In the genomic region with DNA sequence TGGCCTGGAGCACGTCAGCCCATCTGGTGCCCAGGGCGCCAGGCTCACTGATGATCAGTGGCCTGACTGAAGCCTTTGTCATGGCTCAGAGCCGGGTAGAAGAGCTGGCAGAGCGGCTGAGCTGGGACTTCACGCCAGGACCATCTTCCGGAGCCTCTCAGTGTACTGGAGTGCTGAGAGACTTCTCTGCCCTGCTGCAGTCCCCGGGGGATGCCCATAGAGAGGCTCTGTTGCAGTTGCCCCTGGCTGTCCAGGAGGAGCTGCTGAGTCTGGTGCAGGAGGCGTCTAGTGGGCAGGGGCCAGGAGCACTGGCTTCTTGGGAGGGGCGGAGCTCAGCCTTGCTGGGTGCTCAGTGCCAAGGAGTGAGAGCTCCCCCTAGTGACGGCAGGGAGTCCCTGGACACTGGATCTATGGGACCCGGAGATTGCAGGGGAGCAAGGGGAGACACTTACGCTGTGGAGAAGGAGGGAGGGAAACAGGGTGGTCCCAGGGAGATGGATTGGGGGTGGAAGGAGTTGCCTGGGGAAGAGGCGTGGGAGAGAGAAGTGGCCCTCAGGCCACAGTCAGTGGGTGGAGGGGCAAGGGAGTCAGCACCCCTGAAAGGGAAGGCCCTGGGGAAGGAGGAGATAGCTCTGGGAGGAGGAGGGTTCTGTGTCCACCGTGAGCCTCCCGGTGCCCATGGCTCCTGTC, we compare ENCODE assay signal across 1 cellular context.
A peak's percentile ranks its signal among the peaks of the same experiment; 100 is the strongest.
TF ChIP-seq lines count a peak whose summit lies in the region.

No MANE protein-coding gene starts in this region.

TF ChIP-seq in GM12878, 131 proteins besides CTCF, POLR2A, EP300 and RAD21 (continued from another document and continues in another):
- TF ChIP-seq, protein P1, sequence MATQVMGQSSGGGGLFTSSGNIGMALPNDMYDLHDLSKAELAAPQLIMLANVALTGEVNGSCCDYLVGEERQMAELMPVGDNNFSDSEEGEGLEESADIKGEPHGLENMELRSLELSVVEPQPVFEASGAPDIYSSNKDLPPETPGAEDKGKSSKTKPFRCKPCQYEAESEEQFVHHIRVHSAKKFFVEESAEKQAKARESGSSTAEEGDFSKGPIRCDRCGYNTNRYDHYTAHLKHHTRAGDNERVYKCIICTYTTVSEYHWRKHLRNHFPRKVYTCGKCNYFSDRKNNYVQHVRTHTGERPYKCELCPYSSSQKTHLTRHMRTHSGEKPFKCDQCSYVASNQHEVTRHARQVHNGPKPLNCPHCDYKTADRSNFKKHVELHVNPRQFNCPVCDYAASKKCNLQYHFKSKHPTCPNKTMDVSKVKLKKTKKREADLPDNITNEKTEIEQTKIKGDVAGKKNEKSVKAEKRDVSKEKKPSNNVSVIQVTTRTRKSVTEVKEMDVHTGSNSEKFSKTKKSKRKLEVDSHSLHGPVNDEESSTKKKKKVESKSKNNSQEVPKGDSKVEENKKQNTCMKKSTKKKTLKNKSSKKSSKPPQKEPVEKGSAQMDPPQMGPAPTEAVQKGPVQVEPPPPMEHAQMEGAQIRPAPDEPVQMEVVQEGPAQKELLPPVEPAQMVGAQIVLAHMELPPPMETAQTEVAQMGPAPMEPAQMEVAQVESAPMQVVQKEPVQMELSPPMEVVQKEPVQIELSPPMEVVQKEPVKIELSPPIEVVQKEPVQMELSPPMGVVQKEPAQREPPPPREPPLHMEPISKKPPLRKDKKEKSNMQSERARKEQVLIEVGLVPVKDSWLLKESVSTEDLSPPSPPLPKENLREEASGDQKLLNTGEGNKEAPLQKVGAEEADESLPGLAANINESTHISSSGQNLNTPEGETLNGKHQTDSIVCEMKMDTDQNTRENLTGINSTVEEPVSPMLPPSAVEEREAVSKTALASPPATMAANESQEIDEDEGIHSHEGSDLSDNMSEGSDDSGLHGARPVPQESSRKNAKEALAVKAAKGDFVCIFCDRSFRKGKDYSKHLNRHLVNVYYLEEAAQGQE (IDR thresholded peaks at IDR 0.05; ENCODE audit: low read depth, low read length), result no peak
- TF ChIP-seq, protein P2, sequence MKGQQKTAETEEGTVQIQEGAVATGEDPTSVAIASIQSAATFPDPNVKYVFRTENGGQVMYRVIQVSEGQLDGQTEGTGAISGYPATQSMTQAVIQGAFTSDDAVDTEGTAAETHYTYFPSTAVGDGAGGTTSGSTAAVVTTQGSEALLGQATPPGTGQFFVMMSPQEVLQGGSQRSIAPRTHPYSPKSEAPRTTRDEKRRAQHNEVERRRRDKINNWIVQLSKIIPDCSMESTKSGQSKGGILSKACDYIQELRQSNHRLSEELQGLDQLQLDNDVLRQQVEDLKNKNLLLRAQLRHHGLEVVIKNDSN (IDR thresholded peaks at IDR 0.05; ENCODE audit: borderline replicate concordance, extremely low read length, insufficient read depth, low read depth, low read length), result no peak
- peak; percentile 53 for TF ChIP-seq MEF2B (IDR thresholded peaks at IDR 0.05; ENCODE audit: partially characterized antibody, poor library complexity, severe bottlenecking)
- TF ChIP-seq CHD2 (IDR thresholded peaks at IDR 0.05; ENCODE audit: borderline replicate concordance, low read depth, low read length), result 0 out of 2 replicates have a peak, but pooled peaks have one; percentile 13
- TF ChIP-seq SUPT20H (IDR thresholded peaks at IDR 0.05; ENCODE audit: borderline replicate concordance, control insufficient read depth, low read depth, low read length), result no peak
- no peak; the same call in 1 of the 2 replicates for TF ChIP-seq GATAD2B (conservative IDR thresholded peaks at IDR 0.05; ENCODE audit: low read depth)
- TF ChIP-seq ZSCAN29 (IDR thresholded peaks at IDR 0.05), result no peak
- no peak for TF ChIP-seq DPF2 (IDR thresholded peaks at IDR 0.05)
- TF ChIP-seq TARDBP (IDR thresholded peaks at IDR 0.05; ENCODE audit: borderline replicate concordance), result no peak
- TF ChIP-seq FOXM1 (IDR thresholded peaks at IDR 0.05; ENCODE audit: low read depth, low read length), result no peak
- TF ChIP-seq, protein P3, sequence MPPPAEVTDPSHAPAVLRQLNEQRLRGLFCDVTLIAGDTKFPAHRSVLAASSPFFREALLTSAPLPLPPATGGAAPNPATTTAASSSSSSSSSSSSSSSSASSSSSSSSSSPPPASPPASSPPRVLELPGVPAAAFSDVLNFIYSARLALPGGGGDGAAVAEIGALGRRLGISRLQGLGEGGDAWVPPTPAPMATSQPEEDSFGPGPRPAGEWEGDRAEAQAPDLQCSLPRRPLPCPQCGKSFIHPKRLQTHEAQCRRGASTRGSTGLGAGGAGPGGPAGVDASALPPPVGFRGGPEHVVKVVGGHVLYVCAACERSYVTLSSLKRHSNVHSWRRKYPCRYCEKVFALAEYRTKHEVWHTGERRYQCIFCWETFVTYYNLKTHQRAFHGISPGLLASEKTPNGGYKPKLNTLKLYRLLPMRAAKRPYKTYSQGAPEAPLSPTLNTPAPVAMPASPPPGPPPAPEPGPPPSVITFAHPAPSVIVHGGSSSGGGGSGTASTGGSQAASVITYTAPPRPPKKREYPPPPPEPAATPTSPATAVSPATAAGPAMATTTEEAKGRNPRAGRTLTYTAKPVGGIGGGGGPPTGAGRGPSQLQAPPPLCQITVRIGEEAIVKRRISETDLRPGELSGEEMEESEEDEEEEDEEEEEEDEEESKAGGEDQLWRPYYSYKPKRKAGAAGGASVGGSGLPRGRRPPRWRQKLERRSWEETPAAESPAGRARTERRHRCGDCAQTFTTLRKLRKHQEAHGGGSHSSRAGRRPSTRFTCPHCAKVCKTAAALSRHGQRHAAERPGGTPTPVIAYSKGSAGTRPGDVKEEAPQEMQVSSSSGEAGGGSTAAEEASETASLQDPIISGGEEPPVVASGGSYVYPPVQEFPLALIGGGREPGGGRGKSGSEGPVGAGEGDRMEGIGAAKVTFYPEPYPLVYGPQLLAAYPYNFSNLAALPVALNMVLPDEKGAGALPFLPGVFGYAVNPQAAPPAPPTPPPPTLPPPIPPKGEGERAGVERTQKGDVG (CRISPR knock-in tag; IDR thresholded peaks at IDR 0.05), result no peak
- TF ChIP-seq, protein P4, sequence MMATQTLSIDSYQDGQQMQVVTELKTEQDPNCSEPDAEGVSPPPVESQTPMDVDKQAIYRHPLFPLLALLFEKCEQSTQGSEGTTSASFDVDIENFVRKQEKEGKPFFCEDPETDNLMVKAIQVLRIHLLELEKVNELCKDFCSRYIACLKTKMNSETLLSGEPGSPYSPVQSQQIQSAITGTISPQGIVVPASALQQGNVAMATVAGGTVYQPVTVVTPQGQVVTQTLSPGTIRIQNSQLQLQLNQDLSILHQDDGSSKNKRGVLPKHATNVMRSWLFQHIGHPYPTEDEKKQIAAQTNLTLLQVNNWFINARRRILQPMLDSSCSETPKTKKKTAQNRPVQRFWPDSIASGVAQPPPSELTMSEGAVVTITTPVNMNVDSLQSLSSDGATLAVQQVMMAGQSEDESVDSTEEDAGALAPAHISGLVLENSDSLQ (IDR thresholded peaks at IDR 0.05), result no peak
- no peak for TF ChIP-seq HDAC6 (IDR thresholded peaks at IDR 0.05; ENCODE audit: unreplicated experiment)
- TF ChIP-seq CEBPB (IDR thresholded peaks at IDR 0.05; ENCODE audit: borderline replicate concordance in 1 of 2, low read depth in 2 of 2, low read length in 2 of 2), result no peak
- TF ChIP-seq RUNX3 (IDR thresholded peaks at IDR 0.05; ENCODE audit: low read length), result no peak; the same call in 1 of the 2 replicates
- TF ChIP-seq, protein P5, sequence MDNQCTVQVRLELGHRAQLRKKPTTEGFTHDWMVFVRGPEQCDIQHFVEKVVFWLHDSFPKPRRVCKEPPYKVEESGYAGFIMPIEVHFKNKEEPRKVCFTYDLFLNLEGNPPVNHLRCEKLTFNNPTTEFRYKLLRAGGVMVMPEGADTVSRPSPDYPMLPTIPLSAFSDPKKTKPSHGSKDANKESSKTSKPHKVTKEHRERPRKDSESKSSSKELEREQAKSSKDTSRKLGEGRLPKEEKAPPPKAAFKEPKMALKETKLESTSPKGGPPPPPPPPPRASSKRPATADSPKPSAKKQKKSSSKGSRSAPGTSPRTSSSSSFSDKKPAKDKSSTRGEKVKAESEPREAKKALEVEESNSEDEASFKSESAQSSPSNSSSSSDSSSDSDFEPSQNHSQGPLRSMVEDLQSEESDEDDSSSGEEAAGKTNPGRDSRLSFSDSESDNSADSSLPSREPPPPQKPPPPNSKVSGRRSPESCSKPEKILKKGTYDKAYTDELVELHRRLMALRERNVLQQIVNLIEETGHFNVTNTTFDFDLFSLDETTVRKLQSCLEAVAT (IDR thresholded peaks at IDR 0.05), result 0 out of 2 replicates have a peak, but pooled peaks have one; percentile 47
- TF ChIP-seq BACH1 (IDR thresholded peaks at IDR 0.05; ENCODE audit: borderline replicate concordance), result no peak
- no peak for TF ChIP-seq TBL1XR1 (IDR thresholded peaks at IDR 0.05; ENCODE audit: low read depth, low read length)
- no peak for TF ChIP-seq JUNB (IDR thresholded peaks at IDR 0.05)
- TF ChIP-seq CBX3 (IDR thresholded peaks at IDR 0.05; ENCODE audit: borderline replicate concordance, low read depth), result no peak
- TF ChIP-seq, protein P6, sequence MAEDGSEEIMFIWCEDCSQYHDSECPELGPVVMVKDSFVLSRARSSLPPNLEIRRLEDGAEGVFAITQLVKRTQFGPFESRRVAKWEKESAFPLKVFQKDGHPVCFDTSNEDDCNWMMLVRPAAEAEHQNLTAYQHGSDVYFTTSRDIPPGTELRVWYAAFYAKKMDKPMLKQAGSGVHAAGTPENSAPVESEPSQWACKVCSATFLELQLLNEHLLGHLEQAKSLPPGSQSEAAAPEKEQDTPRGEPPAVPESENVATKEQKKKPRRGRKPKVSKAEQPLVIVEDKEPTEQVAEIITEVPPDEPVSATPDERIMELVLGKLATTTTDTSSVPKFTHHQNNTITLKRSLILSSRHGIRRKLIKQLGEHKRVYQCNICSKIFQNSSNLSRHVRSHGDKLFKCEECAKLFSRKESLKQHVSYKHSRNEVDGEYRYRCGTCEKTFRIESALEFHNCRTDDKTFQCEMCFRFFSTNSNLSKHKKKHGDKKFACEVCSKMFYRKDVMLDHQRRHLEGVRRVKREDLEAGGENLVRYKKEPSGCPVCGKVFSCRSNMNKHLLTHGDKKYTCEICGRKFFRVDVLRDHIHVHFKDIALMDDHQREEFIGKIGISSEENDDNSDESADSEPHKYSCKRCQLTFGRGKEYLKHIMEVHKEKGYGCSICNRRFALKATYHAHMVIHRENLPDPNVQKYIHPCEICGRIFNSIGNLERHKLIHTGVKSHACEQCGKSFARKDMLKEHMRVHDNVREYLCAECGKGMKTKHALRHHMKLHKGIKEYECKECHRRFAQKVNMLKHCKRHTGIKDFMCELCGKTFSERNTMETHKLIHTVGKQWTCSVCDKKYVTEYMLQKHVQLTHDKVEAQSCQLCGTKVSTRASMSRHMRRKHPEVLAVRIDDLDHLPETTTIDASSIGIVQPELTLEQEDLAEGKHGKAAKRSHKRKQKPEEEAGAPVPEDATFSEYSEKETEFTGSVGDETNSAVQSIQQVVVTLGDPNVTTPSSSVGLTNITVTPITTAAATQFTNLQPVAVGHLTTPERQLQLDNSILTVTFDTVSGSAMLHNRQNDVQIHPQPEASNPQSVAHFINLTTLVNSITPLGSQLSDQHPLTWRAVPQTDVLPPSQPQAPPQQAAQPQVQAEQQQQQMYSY (CRISPR knock-in tag; IDR thresholded peaks at IDR 0.05), result no peak
- TF ChIP-seq CREM (IDR thresholded peaks at IDR 0.05; ENCODE audit: low read depth), result no peak
- peak; percentile 46 for TF ChIP-seq RELA (IDR thresholded peaks at IDR 0.05; ENCODE audit: borderline replicate concordance, partially characterized antibody)
- TF ChIP-seq SRF (IDR thresholded peaks at IDR 0.05; ENCODE audit: low read depth in 2 of 2, low read length in 2 of 2), result no peak
- no peak for TF ChIP-seq TCF3 (IDR thresholded peaks at IDR 0.05; ENCODE audit: borderline replicate concordance, insufficient read depth, low read depth, low read length)
- TF ChIP-seq MEF2A (IDR thresholded peaks at IDR 0.05; ENCODE audit: insufficient read depth, low read depth, low read length), result no peak
- TF ChIP-seq, protein P7, sequence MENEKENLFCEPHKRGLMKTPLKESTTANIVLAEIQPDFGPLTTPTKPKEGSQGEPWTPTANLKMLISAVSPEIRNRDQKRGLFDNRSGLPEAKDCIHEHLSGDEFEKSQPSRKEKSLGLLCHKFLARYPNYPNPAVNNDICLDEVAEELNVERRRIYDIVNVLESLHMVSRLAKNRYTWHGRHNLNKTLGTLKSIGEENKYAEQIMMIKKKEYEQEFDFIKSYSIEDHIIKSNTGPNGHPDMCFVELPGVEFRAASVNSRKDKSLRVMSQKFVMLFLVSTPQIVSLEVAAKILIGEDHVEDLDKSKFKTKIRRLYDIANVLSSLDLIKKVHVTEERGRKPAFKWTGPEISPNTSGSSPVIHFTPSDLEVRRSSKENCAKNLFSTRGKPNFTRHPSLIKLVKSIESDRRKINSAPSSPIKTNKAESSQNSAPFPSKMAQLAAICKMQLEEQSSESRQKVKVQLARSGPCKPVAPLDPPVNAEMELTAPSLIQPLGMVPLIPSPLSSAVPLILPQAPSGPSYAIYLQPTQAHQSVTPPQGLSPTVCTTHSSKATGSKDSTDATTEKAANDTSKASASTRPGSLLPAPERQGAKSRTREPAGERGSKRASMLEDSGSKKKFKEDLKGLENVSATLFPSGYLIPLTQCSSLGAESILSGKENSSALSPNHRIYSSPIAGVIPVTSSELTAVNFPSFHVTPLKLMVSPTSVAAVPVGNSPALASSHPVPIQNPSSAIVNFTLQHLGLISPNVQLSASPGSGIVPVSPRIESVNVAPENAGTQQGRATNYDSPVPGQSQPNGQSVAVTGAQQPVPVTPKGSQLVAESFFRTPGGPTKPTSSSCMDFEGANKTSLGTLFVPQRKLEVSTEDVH (IDR thresholded peaks at IDR 0.05; ENCODE audit: low read depth, partially characterized antibody), result no peak
- TF ChIP-seq FOXK2 (IDR thresholded peaks at IDR 0.05), result no peak; the same call in 1 of the 2 replicates
- TF ChIP-seq FOS (IDR thresholded peaks at IDR 0.05; ENCODE audit: borderline replicate concordance, extremely low read depth, insufficient read length), result no peak
- TF ChIP-seq HDGF (IDR thresholded peaks at IDR 0.05), result peak; percentile 99
- TF ChIP-seq, protein P8, sequence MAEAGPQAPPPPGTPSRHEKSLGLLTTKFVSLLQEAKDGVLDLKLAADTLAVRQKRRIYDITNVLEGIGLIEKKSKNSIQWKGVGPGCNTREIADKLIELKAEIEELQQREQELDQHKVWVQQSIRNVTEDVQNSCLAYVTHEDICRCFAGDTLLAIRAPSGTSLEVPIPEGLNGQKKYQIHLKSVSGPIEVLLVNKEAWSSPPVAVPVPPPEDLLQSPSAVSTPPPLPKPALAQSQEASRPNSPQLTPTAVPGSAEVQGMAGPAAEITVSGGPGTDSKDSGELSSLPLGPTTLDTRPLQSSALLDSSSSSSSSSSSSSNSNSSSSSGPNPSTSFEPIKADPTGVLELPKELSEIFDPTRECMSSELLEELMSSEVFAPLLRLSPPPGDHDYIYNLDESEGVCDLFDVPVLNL (IDR thresholded peaks at IDR 0.05; ENCODE audit: low read depth, low read length), result no peak
- no peak for TF ChIP-seq YBX1 (IDR thresholded peaks at IDR 0.05)
